8 cellular contexts compared by ENCODE assay signal in genomic region chr10:123995082-123995460, GRCh38.
DNase-seq lines count a peak whose midpoint lies in the region; ATAC-seq and TF ChIP-seq lines count a peak whose summit lies in the region.

No MANE protein-coding gene starts in this region.

- peak overlapping the region; percentile 61 for H3K9ac ChIP-seq in PC-3 (ENCODE audit: low read length)

- TF ChIP-seq CTCF in PC-3 (conservative IDR thresholded peaks at IDR 0.05; ENCODE audit: low read depth, low read length), result no peak
- no peak for TF ChIP-seq CTCF in fibroblast of villous mesenchyme (IDR thresholded peaks at IDR 0.05; ENCODE audit: insufficient read depth, low read depth, low read length)

- peak overlapping the region; percentile 88 for H3K4me2 ChIP-seq in PC-3 (ENCODE audit: low read length)

- intact Hi-C loops in PC-3 (cut with micrococcal nuclease), result loop anchor here (1.0 kb wide), 2 partner anchors 111 to 158 kb away; no protein-coding TSS in a partner anchor
- intact Hi-C loops in posterior vena cava (cut with DNase I), result loop anchor here in 1 of 2 donors (5.0 kb wide), 1 partner anchor 392 kb away; no protein-coding TSS in a partner anchor

- H3K4me3 ChIP-seq in PC-3 (ENCODE audit: low read length) (peak overlapping the region; percentile 66), fibroblast of villous mesenchyme (ENCODE audit: low read depth, low read length) (peak overlapping the region; percentile 45)

- no peaks in the 10 kb centered on the region for H4K20me1 ChIP-seq in PC-3 (ENCODE audit: low read length)

- CTCF ChIA-PET in PC-3 (lab: Charles Lee), result interaction anchor here (0.5 to 2.6 kb wide), 12 partner anchors 59 to 746 kb away, joined by 3 to 37 read pairs (median 4); partner anchors contain the start of gene CHST15

- H3F3A ChIP-seq in PC-3 (ENCODE audit: low read length, unreplicated experiment), result no peaks in the 10 kb centered on the region

- POLR2A ChIA-PET in PC-3 (lab: Charles Lee; ENCODE audit: unreplicated experiment), result no interaction called here

- ATAC-seq in PC-3, result peak; percentile 33
- no peak for ATAC-seq in HG03045 (IDR thresholded peaks at IDR 0.05; ENCODE audit: unreplicated experiment)
- no peak for ATAC-seq in GM21576 (IDR thresholded peaks at IDR 0.05; ENCODE audit: unreplicated experiment)

- DNase-seq in D341Med (ENCODE audit: low spot score), result peak; percentile 16
- no peak for DNase-seq in PC-3
- DNase-seq in fibroblast of villous mesenchyme (ENCODE audit: low read depth), result no peak
- peak; percentile 72 for DNase-seq in posterior vena cava (ENCODE audit: low spot score)
- DNase-seq in hypothalamus (lab: John Stamatoyannopoulos, UW), result no peak
- DNase-seq in SHP77 (lab: John Stamatoyannopoulos, UW), result no peak

- no peaks in the 10 kb centered on the region for H3K36me3 ChIP-seq in PC-3 (ENCODE audit: low read depth, low read length)

- peak overlapping the region; percentile 92 for H3K27ac ChIP-seq in PC-3 (ENCODE audit: low read length)

- TSS peak; percentile 86 for BruUV-seq in PC-3 (replicated peaks; lab: Mats Ljungman, UMichigan)

- peak overlapping the region; percentile 79 for H2AFZ ChIP-seq in PC-3 (ENCODE audit: low read length)

- H3K79me2 ChIP-seq in PC-3 (ENCODE audit: low read length), result no peaks in the 10 kb centered on the region

- no peaks in the 10 kb centered on the region for H3K9me2 ChIP-seq in PC-3 (replicated peaks; ENCODE audit: low read length)

- H3K9me3 ChIP-seq in PC-3 (ENCODE audit: low read length), result no peaks in the 10 kb centered on the region

- no peaks in the 10 kb centered on the region for H3K27me3 ChIP-seq in PC-3 (ENCODE audit: low read length)

- peaks cover 41% of the 10 kb centered on the region for H3K4me1 ChIP-seq in PC-3 (ENCODE audit: insufficient read depth, low read length)

Comparison
In these comparisons a context has a peak if more than half of its experiments do, and no peak if none do; other contexts are left out.
1. DNase-seq: peak in D341Med (single experiment) and posterior vena cava (single experiment); none in PC-3 (single experiment), fibroblast of villous mesenchyme (single experiment), hypothalamus (0 of 51) and SHP77 (0 of 2).